Comparison of ENCODE assay signal across 9 cellular contexts in the genomic region with DNA sequence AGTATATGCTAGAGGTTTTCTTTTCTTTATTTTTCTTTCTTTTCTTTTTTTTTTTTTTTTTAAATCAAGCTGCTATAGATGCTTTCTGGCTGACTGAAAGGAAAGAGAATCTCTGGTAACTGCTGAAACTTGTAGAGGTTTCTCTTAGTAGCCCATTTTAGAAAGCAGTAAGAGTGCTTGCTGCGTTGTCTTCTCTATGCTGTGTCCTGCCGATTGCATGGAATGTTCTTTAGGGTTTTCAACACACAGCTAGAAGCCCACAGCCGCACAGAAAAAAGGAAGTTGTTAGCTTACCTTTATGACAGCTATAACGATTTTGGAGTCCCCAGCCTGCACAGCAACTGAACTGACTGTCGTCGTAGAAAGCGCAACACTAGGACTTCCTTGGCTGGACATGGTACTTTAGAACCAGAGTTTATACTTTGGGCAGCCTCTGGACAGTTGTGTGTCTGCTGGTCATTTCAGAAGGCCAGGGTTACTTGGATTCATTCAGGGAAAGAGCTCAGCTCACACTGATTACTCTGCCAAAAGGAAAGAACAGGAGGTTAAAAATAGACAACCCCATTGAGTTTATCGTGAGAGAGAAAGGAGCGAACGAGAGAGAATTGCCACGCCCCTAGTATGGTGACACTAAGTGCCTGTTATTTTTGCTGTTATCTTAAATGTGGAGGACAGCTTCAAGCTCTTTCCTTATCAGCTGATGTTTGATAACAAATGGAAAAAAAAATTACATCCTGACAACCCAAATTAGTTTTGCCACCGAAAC. TPM values are rescaled to one million over a fixed set of nuclear protein-coding genes. Genes with fewer than 3 reads are reported as not detected.
A peak's percentile ranks its signal among the peaks of the same experiment; 100 is the strongest.
DNase-seq lines count a peak whose midpoint lies in the region; ATAC-seq and TF ChIP-seq lines count a peak whose summit lies in the region.
"Had no signal": no experiment of that assay in that cellular context is flagged by ENCODE, and none has a peak within 500 bp of the region (broad histone marks: within the 10 kb centered on the region; RNA-seq: fewer than 3 reads in every experiment).

A gene with protein sequence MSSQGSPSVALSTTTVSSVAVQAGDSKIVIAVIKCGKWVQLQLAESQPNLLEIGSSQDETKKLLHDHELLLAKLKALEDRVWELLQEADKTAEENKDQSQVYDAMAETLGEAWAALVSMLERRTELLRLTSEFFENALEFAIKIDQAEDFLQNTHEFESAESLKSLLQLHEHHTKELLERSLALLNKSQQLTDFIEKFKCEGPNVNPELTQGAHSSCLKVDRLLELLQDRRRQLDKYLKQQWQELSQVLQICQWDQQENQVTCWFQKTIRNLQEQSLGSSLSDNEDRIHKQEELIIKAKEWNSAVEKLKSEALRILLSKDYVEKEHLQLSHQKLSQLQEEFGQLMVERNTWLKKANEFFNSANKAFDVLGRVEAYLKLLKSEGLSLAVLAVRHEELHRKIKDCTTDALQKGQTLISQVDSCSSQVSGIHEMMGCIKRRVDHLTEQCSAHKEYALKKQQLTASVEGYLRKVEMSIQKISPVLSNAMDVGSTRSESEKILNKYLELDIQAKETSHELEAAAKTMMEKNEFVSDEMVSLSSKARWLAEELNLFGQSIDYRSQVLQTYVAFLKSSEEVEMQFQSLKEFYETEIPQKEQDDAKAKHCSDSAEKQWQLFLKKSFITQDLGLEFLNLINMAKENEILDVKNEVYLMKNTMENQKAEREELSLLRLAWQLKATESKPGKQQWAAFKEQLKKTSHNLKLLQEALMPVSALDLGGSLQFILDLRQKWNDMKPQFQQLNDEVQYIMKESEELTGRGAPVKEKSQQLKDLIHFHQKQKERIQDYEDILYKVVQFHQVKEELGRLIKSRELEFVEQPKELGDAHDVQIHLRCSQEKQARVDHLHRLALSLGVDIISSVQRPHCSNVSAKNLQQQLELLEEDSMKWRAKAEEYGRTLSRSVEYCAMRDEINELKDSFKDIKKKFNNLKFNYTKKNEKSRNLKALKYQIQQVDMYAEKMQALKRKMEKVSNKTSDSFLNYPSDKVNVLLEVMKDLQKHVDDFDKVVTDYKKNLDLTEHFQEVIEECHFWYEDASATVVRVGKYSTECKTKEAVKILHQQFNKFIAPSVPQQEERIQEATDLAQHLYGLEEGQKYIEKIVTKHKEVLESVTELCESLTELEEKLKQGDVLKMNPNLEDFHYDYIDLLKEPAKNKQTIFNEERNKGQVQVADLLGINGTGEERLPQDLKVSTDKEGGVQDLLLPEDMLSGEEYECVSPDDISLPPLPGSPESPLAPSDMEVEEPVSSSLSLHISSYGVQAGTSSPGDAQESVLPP (N-terminal part only) (minus strand): TSS at position 592 of the 766 bp plus-strand sequence. CDS start 196 bp downstream, at position 396.

- POLR2A ChIA-PET in MCF 10A (lab: Yijun Ruan, JAX): no interaction called here

- no peaks in the 10 kb centered on the region for H3K9me3 Mint-ChIP-seq in activated naive CD8-positive, alpha-beta T cell treated with anti-CD3 and anti-CD28 coated beads, Interleukin-2, amount 50 U/mL, for 24 hours
- H3K9me3 Mint-ChIP-seq in MCF 10A (ENCODE audit: unreplicated experiment): no peaks in the 10 kb centered on the region

- H3K36me3 ChIP-seq in muscle layer of duodenum (ENCODE audit: control insufficient read depth in 1 of 2, insufficient read depth in 2 of 2, low read length in 2 of 2): no peaks in the 10 kb centered on the region

- H3K36me3 Mint-ChIP-seq in activated naive CD8-positive, alpha-beta T cell treated with anti-CD3 and anti-CD28 coated beads, Interleukin-2, amount 50 U/mL, for 24 hours (ENCODE audit: low read depth): peaks cover 4% of the 10 kb centered on the region
- no peaks in the 10 kb centered on the region for H3K36me3 Mint-ChIP-seq in MCF 10A (ENCODE audit: insufficient read depth, unreplicated experiment)

- BruUV-seq in MCF 10A (replicated peaks; lab: Mats Ljungman, UMichigan): no TSS peak

- H3K4me1 Mint-ChIP-seq in activated naive CD8-positive, alpha-beta T cell treated with anti-CD3 and anti-CD28 coated beads, Interleukin-2, amount 50 U/mL, for 24 hours: peaks cover 51% of the 10 kb centered on the region
- H3K4me1 Mint-ChIP-seq in MCF 10A (ENCODE audit: insufficient read depth, unreplicated experiment): no peaks in the 10 kb centered on the region

- peak within 1 kb of the TSS; percentile 81 for H3K4me3 Mint-ChIP-seq in activated naive CD8-positive, alpha-beta T cell treated with anti-CD3 and anti-CD28 coated beads, Interleukin-2, amount 50 U/mL, for 24 hours
- H3K4me3 Mint-ChIP-seq in MCF 10A (ENCODE audit: unreplicated experiment): no peak within 1 kb of the TSS

- TF ChIP-seq CTCF in GM13976 (IDR thresholded peaks at IDR 0.05; ENCODE audit: borderline replicate concordance, control extremely low read depth, extremely low read depth, insufficient read depth, missing control alignments) (no peak), MCF 10A (IDR thresholded peaks at IDR 0.05; ENCODE audit: unreplicated experiment) (no peak)

- peak within 1 kb of the TSS; percentile 76 for H3K27ac Mint-ChIP-seq in activated naive CD8-positive, alpha-beta T cell treated with anti-CD3 and anti-CD28 coated beads, Interleukin-2, amount 50 U/mL, for 24 hours
- H3K27ac Mint-ChIP-seq in MCF 10A (ENCODE audit: low read depth, unreplicated experiment): no peak within 1 kb of the TSS

- no peaks in the 10 kb centered on the region for H3K27me3 ChIP-seq in muscle layer of duodenum (ENCODE audit: low read depth, low read length)

- H3K4me1 ChIP-seq in muscle layer of duodenum (ENCODE audit: control insufficient read depth in 1 of 2, insufficient read depth in 2 of 2, low read length in 2 of 2): peaks cover 4 to 21% of the 10 kb centered on the region in 2 donors

- H3K4me3 ChIP-seq in muscle layer of duodenum (ENCODE audit: low read depth in 1 of 2, low read length in 2 of 2): peak within 1 kb of the TSS; percentile 28 to 47

- peak; percentile 72 for ATAC-seq in GM21529 (IDR thresholded peaks at IDR 0.05; ENCODE audit: unreplicated experiment)
- ATAC-seq in activated naive CD8-positive, alpha-beta T cell treated with anti-CD3 and anti-CD28 coated beads, Interleukin-2, amount 50 U/mL, for 24 hours: peak; percentile 64

- intact Hi-C loops in MCF 10A (cut with micrococcal nuclease): no loop called here

- peak; percentile 27 for DNase-seq in GM13976 (ENCODE audit: low spot score)
- DNase-seq in HuH-7.5 (ENCODE audit: low spot score): peak; percentile 11
- peak; percentile 16 for DNase-seq in activated naive CD8-positive, alpha-beta T cell treated with anti-CD3 and anti-CD28 coated beads, Interleukin-2, amount 50 U/mL, for 24 hours
- no peak for DNase-seq in NCI-H1436 treated with DMSO at 0.1 percent for 48 hours (lab: John Stamatoyannopoulos, UW)
- DNase-seq in NCI-H2081 treated with DMSO at 0.1 percent for 48 hours (lab: John Stamatoyannopoulos, UW): no peak
- no peak for DNase-seq in MCF 10A (ENCODE audit: unreplicated experiment)

- H3K27ac ChIP-seq in muscle layer of duodenum (ENCODE audit: low read length): no peak within 1 kb of the TSS

- in situ Hi-C loops in GM13976 (cut with MboI; ENCODE audit: low sequenced_read_pairs, unreplicated experiment): no loop called here

- H3K9me3 ChIP-seq in muscle layer of duodenum (ENCODE audit: control insufficient read depth in 1 of 2, low read length in 2 of 2): no peaks in the 10 kb centered on the region

- CTCF ChIA-PET in MCF 10A (lab: Yijun Ruan, JAX): interaction anchor here (0.6 kb wide), 1 partner anchor 659 kb away, joined by 9 read pairs; no protein-coding TSS in a partner anchor

- no peaks in the 10 kb centered on the region for H3K27me3 Mint-ChIP-seq in activated naive CD8-positive, alpha-beta T cell treated with anti-CD3 and anti-CD28 coated beads, Interleukin-2, amount 50 U/mL, for 24 hours
- no peaks in the 10 kb centered on the region for H3K27me3 Mint-ChIP-seq in MCF 10A (ENCODE audit: insufficient read depth, unreplicated experiment)

RNA-seq across cellular contexts. Expression of the gene that starts here (rescaled TPM):
- not detected in 2 replicates for total RNA-seq in MCF 10A (2022)
- total RNA-seq: epithelial cell of proximal tubule had no signal

Comparison
In these comparisons a context has a peak if more than half of its experiments do, and no peak if none do; other contexts are left out.
1. DNase-seq: peak in GM13976 (single experiment), HuH-7.5 (single experiment) and activated naive CD8-positive, alpha-beta T cell treated with anti-CD3 and anti-CD28 coated beads, Interleukin-2, amount 50 U/mL, for 24 hours (single experiment); none in NCI-H1436 treated with DMSO at 0.1 percent for 48 hours (single experiment), NCI-H2081 treated with DMSO at 0.1 percent for 48 hours (single experiment) and MCF 10A (single experiment).